21 cellular contexts compared by ENCODE assay signal in the genomic region with DNA sequence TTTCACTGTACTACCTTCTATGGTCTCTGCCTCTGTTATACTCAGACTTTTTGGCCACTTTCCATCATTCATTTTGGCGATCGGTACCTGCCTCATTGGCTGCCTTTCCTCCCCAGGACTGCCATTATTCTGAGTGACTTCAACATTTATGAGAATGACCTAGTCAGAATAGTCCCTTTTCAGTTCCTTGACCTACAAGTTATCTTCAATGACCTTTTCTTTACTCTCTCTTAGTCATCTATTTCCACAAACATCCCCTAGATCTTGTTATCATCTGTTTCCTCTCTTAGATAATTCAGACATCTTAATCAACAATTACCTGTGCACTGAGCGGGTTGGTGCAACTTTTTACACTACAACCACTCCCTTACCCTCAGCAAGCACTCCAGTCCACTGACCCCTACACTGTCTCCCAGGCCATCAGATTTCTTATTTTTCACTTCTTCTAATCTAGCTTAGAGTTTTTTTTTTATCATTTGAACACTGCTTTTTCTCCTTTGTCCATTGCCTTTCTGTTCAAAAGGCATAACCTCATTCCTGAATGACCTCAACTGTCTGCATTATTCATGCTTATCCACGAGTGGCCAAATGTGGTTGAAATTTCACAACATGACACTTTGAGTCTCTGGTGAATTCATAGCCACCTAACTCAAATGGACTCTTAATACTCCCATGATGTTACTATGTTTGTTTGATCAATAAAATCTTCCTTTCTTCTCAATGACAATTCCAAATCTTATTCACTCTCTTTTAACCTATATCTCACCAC.
DNase-seq lines count a peak whose midpoint lies in the region; ATAC-seq and TF ChIP-seq lines count a peak whose summit lies in the region.
"Had no signal": no experiment of that assay in that cellular context is flagged by ENCODE, and none has a peak within 500 bp of the region (broad histone marks: within the 10 kb centered on the region; RNA-seq: fewer than 3 reads in every experiment).

No MANE protein-coding gene starts in this region.

- POLR2A ChIA-PET in activated CD4-positive, alpha-beta T cell treated with anti-CD3 and anti-CD28 coated beads for 36 hours (lab: Charles Lee) = no interaction called here
- POLR2A ChIA-PET in PC-9 (lab: Charles Lee; ENCODE audit: unreplicated experiment) = no interaction called here

- H3K36me3 ChIP-seq in GM23248 (ENCODE audit: low read depth) = no peaks in the 10 kb centered on the region
- no peaks in the 10 kb centered on the region for H3K36me3 ChIP-seq in PC-9 (ENCODE audit: low read depth)
- H3K36me3 ChIP-seq: BE2C, prostate gland had no signal

- no peaks in the 10 kb centered on the region for H3K36me3 Mint-ChIP-seq in stimulated activated naive B cell treated with anti-CD40 and anti-IgM and Interleukin-4, amounts not matched to agents 10 μg/mL and 1 μg/mL and 100 μg/mL, for 72 hours
- H3K36me3 Mint-ChIP-seq in stimulated activated effector memory CD8-positive, alpha-beta T cell treated with anti-CD3 and anti-CD28 coated beads, Interleukin-12 subunit alpha, Interleukin-12 subunit beta, amount 100 ng/mL, for 72 hours = no peaks in the 10 kb centered on the region
- H3K36me3 Mint-ChIP-seq in activated CD4-positive, alpha-beta T cell treated with anti-CD3 and anti-CD28 coated beads for 36 hours (ENCODE audit: low read depth) = no peaks in the 10 kb centered on the region
- H3K36me3 Mint-ChIP-seq: activated naive CD4-positive, alpha-beta T cell treated with anti-CD3 and anti-CD28 coated beads, Interleukin-2, amount 50 U/mL, for 72 hours had no signal

- no peaks in the 10 kb centered on the region for H3K4me1 Mint-ChIP-seq in stimulated activated naive B cell treated with anti-CD40 and anti-IgM and Interleukin-4, amounts not matched to agents 10 μg/mL and 1 μg/mL and 100 μg/mL, for 72 hours
- H3K4me1 Mint-ChIP-seq in stimulated activated effector memory CD8-positive, alpha-beta T cell treated with anti-CD3 and anti-CD28 coated beads, Interleukin-12 subunit alpha, Interleukin-12 subunit beta, amount 100 ng/mL, for 72 hours = no peaks in the 10 kb centered on the region
- no peaks in the 10 kb centered on the region for H3K4me1 Mint-ChIP-seq in activated CD4-positive, alpha-beta T cell treated with anti-CD3 and anti-CD28 coated beads for 36 hours

- peak overlapping the region; percentile 32 for H3K4me2 ChIP-seq in GM23248 (ENCODE audit: unreplicated experiment)
- H3K4me2 ChIP-seq in PC-9 = no peak overlapping the region

- H3K9ac ChIP-seq in GM23248 = no peak overlapping the region

- peak; percentile 19 to 57 for ATAC-seq in stimulated activated naive B cell treated with anti-CD40 and anti-IgM and Interleukin-4, amounts not matched to agents 10 μg/mL and 1 μg/mL and 100 μg/mL, for 72 hours (replicated peaks)
- ATAC-seq in stimulated activated naive CD8-positive, alpha-beta T cell treated with anti-CD3 and anti-CD28 coated beads, Interleukin-15, Interleukin-2, amounts not matched to agents 100 U/mL and 50 U/mL, for 24 hours = no peak
- ATAC-seq in stimulated activated effector memory CD8-positive, alpha-beta T cell treated with anti-CD3 and anti-CD28 coated beads, Interleukin-12 subunit alpha, Interleukin-12 subunit beta, amount 100 ng/mL, for 72 hours = no peak
- ATAC-seq in activated CD4-positive, alpha-beta T cell treated with anti-CD3 and anti-CD28 coated beads for 36 hours = no peak
- ATAC-seq: activated naive CD4-positive, alpha-beta T cell treated with anti-CD3 and anti-CD28 coated beads, Interleukin-2, amount 50 U/mL, for 72 hours; HCT116; left lobe of liver had no signal

- 72% methylated on average over 4 of the region's 4 CpGs for WGBS in GM23248 (ENCODE audit: low coverage in 1 of 2, low lambda C conversion rate in 2 of 2, missing lambda C conversion rate in 2 of 2), 2 experiments

- CTCF ChIA-PET in activated CD4-positive, alpha-beta T cell treated with anti-CD3 and anti-CD28 coated beads for 36 hours (lab: Charles Lee) = no interaction called here
- CTCF ChIA-PET in PC-9 (lab: Charles Lee) = no interaction called here

- no peaks in the 10 kb centered on the region for H4K20me1 ChIP-seq in GM23248 (ENCODE audit: insufficient read depth)
- no peaks in the 10 kb centered on the region for H4K20me1 ChIP-seq in PC-9 (ENCODE audit: insufficient read depth)

- TF ChIP-seq CTCF in fibroblast of villous mesenchyme (IDR thresholded peaks at IDR 0.05; ENCODE audit: insufficient read depth, low read depth, low read length) (no peak), PC-9 (conservative IDR thresholded peaks at IDR 0.05) (no peak)

- no peaks in the 10 kb centered on the region for H3K9me3 ChIP-seq in GM23248 (ENCODE audit: low read depth)
- no peaks in the 10 kb centered on the region for H3K9me3 ChIP-seq in PC-9 (ENCODE audit: insufficient read depth, low read depth)
- H3K9me3 ChIP-seq: BE2C, Caco-2, prostate gland had no signal

- no peak overlapping the region for H3K27ac Mint-ChIP-seq in stimulated activated naive B cell treated with anti-CD40 and anti-IgM and Interleukin-4, amounts not matched to agents 10 μg/mL and 1 μg/mL and 100 μg/mL, for 72 hours
- H3K27ac Mint-ChIP-seq in stimulated activated effector memory CD8-positive, alpha-beta T cell treated with anti-CD3 and anti-CD28 coated beads, Interleukin-12 subunit alpha, Interleukin-12 subunit beta, amount 100 ng/mL, for 72 hours = no peak overlapping the region
- no peak overlapping the region for H3K27ac Mint-ChIP-seq in activated CD4-positive, alpha-beta T cell treated with anti-CD3 and anti-CD28 coated beads for 36 hours
- H3K27ac Mint-ChIP-seq: activated naive CD4-positive, alpha-beta T cell treated with anti-CD3 and anti-CD28 coated beads, Interleukin-2, amount 50 U/mL, for 72 hours had no signal

- H3K79me2 ChIP-seq in GM23248 (ENCODE audit: insufficient read depth) (no peaks in the 10 kb centered on the region), PC-9 (ENCODE audit: low read depth) (no peaks in the 10 kb centered on the region)

- DNase-seq in GM23248 (peak; percentile 87), astrocyte of the hippocampus (ENCODE audit: low read depth, low spot score) (peak; percentile 70), fibroblast of villous mesenchyme (ENCODE audit: low read depth) (peak; percentile 34), PC-9 (no peak)
- DNase-seq in stimulated activated naive B cell treated with anti-CD40 and anti-IgM and Interleukin-4, amounts not matched to agents 10 μg/mL and 1 μg/mL and 100 μg/mL, for 72 hours = no peak
- DNase-seq in stimulated activated naive CD8-positive, alpha-beta T cell treated with anti-CD3 and anti-CD28 coated beads, Interleukin-15, Interleukin-2, amounts not matched to agents 100 U/mL and 50 U/mL, for 24 hours = no peak
- DNase-seq in stimulated activated effector memory CD8-positive, alpha-beta T cell treated with anti-CD3 and anti-CD28 coated beads, Interleukin-12 subunit alpha, Interleukin-12 subunit beta, amount 100 ng/mL, for 72 hours (ENCODE audit: low spot score in 2 of 2) = no peak
- no peak for DNase-seq in activated CD4-positive, alpha-beta T cell treated with anti-CD3 and anti-CD28 coated beads for 36 hours
- DNase-seq: activated CD4-positive, CD25-positive, alpha-beta regulatory T cell treated with anti-CD3 and anti-CD28 coated beads, Interleukin-2, amount 50 U/mL, for 72 hours; BE2C; Caco-2; NCI-H1417 treated with DMSO at 0.1 percent for 48 hours; NCI-H526; small intestine; stimulated activated CD4-positive, alpha-beta T cell treated with anti-CD3 and anti-CD28 coated beads, Interleukin-2, amount 100 ng/mL, for 48 hours; T1000 had no signal

- peaks cover 16% of the 10 kb centered on the region for H3F3A ChIP-seq in GM23248 (ENCODE audit: insufficient read depth)
- no peaks in the 10 kb centered on the region for H3F3A ChIP-seq in PC-9 (ENCODE audit: insufficient read depth, low read depth)

- no peak overlapping the region for H3K4me3 ChIP-seq in GM23248
- no peak overlapping the region for H3K4me3 ChIP-seq in fibroblast of villous mesenchyme (ENCODE audit: low read depth, low read length)
- no peak overlapping the region for H3K4me3 ChIP-seq in PC-9
- H3K4me3 ChIP-seq: prostate gland had no signal

- peak overlapping the region; percentile 48 for H3K27ac ChIP-seq in GM23248
- no peak overlapping the region for H3K27ac ChIP-seq in PC-9
- H3K27ac ChIP-seq: prostate gland had no signal

- H3K4me1 ChIP-seq in GM23248 (ENCODE audit: insufficient read depth) (peaks cover 31% of the 10 kb centered on the region), PC-9 (replicated peaks; ENCODE audit: insufficient read depth) (no peaks in the 10 kb centered on the region)
- H3K4me1 ChIP-seq: BE2C, prostate gland had no signal

- H3K27me3 ChIP-seq in GM23248 (replicated peaks; ENCODE audit: insufficient read depth) = no peaks in the 10 kb centered on the region
- no peaks in the 10 kb centered on the region for H3K27me3 ChIP-seq in PC-9 (ENCODE audit: insufficient read depth, low read depth)
- H3K27me3 ChIP-seq: BE2C had no signal

- no TSS peak for BruUV-seq in PC-9 (replicated peaks; lab: Mats Ljungman, UMichigan)

- intact Hi-C loops in activated CD4-positive, alpha-beta T cell treated with anti-CD3 and anti-CD28 coated beads for 36 hours (cut with DNase I, micrococcal nuclease) = no loop called here
- intact Hi-C loops in PC-9 (cut with micrococcal nuclease; ENCODE audit: unreplicated experiment) = no loop called here

- H3K9me2 ChIP-seq in GM23248 (ENCODE audit: insufficient read depth) = no peaks in the 10 kb centered on the region
- no peaks in the 10 kb centered on the region for H3K9me2 ChIP-seq in PC-9 (ENCODE audit: insufficient read depth)

- no peaks in the 10 kb centered on the region for H3K27me3 Mint-ChIP-seq in stimulated activated naive B cell treated with anti-CD40 and anti-IgM and Interleukin-4, amounts not matched to agents 10 μg/mL and 1 μg/mL and 100 μg/mL, for 72 hours
- H3K27me3 Mint-ChIP-seq in activated CD4-positive, alpha-beta T cell treated with anti-CD3 and anti-CD28 coated beads for 36 hours = peaks cover 5% of the 10 kb centered on the region

- H2AFZ ChIP-seq in GM23248 (no peak overlapping the region), PC-9 (no peak overlapping the region)

- no peaks in the 10 kb centered on the region for H3K9me3 Mint-ChIP-seq in stimulated activated naive B cell treated with anti-CD40 and anti-IgM and Interleukin-4, amounts not matched to agents 10 μg/mL and 1 μg/mL and 100 μg/mL, for 72 hours
- no peaks in the 10 kb centered on the region for H3K9me3 Mint-ChIP-seq in stimulated activated effector memory CD8-positive, alpha-beta T cell treated with anti-CD3 and anti-CD28 coated beads, Interleukin-12 subunit alpha, Interleukin-12 subunit beta, amount 100 ng/mL, for 72 hours
- H3K9me3 Mint-ChIP-seq in activated CD4-positive, alpha-beta T cell treated with anti-CD3 and anti-CD28 coated beads for 36 hours (ENCODE audit: low read depth) = no peaks in the 10 kb centered on the region
- H3K9me3 Mint-ChIP-seq: activated naive CD4-positive, alpha-beta T cell treated with anti-CD3 and anti-CD28 coated beads, Interleukin-2, amount 50 U/mL, for 72 hours; neural crest cell had no signal

- in situ Hi-C loops in GM23248 (cut with MboI) = no loop called here

- H3K4me3 Mint-ChIP-seq in stimulated activated naive B cell treated with anti-CD40 and anti-IgM and Interleukin-4, amounts not matched to agents 10 μg/mL and 1 μg/mL and 100 μg/mL, for 72 hours = no peak overlapping the region
- H3K4me3 Mint-ChIP-seq in stimulated activated effector memory CD8-positive, alpha-beta T cell treated with anti-CD3 and anti-CD28 coated beads, Interleukin-12 subunit alpha, Interleukin-12 subunit beta, amount 100 ng/mL, for 72 hours = no peak overlapping the region
- H3K4me3 Mint-ChIP-seq in activated CD4-positive, alpha-beta T cell treated with anti-CD3 and anti-CD28 coated beads for 36 hours = no peak overlapping the region
- H3K4me3 Mint-ChIP-seq: neural crest cell had no signal

Comparison
In these comparisons a context has a peak if more than half of its experiments do, and no peak if none do; other contexts are left out.
1. DNase-seq: peak in GM23248 (single experiment), astrocyte of the hippocampus (single experiment) and fibroblast of villous mesenchyme (single experiment); none in stimulated activated naive B cell treated with anti-CD40 and anti-IgM and Interleukin-4, amounts not matched to agents 10 μg/mL and 1 μg/mL and 100 μg/mL, for 72 hours (single experiment), stimulated activated naive CD8-positive, alpha-beta T cell treated with anti-CD3 and anti-CD28 coated beads, Interleukin-15, Interleukin-2, amounts not matched to agents 100 U/mL and 50 U/mL, for 24 hours (single experiment), stimulated activated effector memory CD8-positive, alpha-beta T cell treated with anti-CD3 and anti-CD28 coated beads, Interleukin-12 subunit alpha, Interleukin-12 subunit beta, amount 100 ng/mL, for 72 hours (0 of 2), activated CD4-positive, alpha-beta T cell treated with anti-CD3 and anti-CD28 coated beads for 36 hours (single experiment) and PC-9 (0 of 2).
2. ATAC-seq: peak in stimulated activated naive B cell treated with anti-CD40 and anti-IgM and Interleukin-4, amounts not matched to agents 10 μg/mL and 1 μg/mL and 100 μg/mL, for 72 hours (2 of 2); none in stimulated activated naive CD8-positive, alpha-beta T cell treated with anti-CD3 and anti-CD28 coated beads, Interleukin-15, Interleukin-2, amounts not matched to agents 100 U/mL and 50 U/mL, for 24 hours (single experiment), stimulated activated effector memory CD8-positive, alpha-beta T cell treated with anti-CD3 and anti-CD28 coated beads, Interleukin-12 subunit alpha, Interleukin-12 subunit beta, amount 100 ng/mL, for 72 hours (single experiment) and activated CD4-positive, alpha-beta T cell treated with anti-CD3 and anti-CD28 coated beads for 36 hours (single experiment).